6 cellular contexts compared by ENCODE assay signal in genomic region chr16:2515180-2515803, GRCh38. TPM values are rescaled to one million over a fixed set of nuclear protein-coding genes. Genes with fewer than 3 reads are reported as not detected.
DNase-seq lines count a peak whose midpoint lies in the region; ATAC-seq and TF ChIP-seq lines count a peak whose summit lies in the region.

No MANE protein-coding gene starts in this region.

- H3K9me2 ChIP-seq in Karpas-422 (replicated peaks; ENCODE audit: insufficient read depth, low read length): no peaks in the 10 kb centered on the region

- peak overlapping the region; percentile 91 for H3K4me3 Mint-ChIP-seq in dendritic cell treated with granulocyte-macrophage colony-stimulating factor and Interleukin-4, amounts not matched to agents 40 ng/mL and 50 ng/mL, for 4 days

- peaks cover 7% of the 10 kb centered on the region for H3K27me3 Mint-ChIP-seq in dendritic cell treated with granulocyte-macrophage colony-stimulating factor and Interleukin-4, amounts not matched to agents 40 ng/mL and 50 ng/mL, for 4 days

- H3K36me3 ChIP-seq in Karpas-422 (ENCODE audit: insufficient read depth, low read length): no peaks in the 10 kb centered on the region
- peaks cover 0 to 9% of the 10 kb centered on the region in 2 donors for H3K36me3 ChIP-seq in psoas muscle (ENCODE audit: insufficient read depth in 1 of 2, low read depth in 1 of 2)

- intact Hi-C loops in dendritic cell treated with granulocyte-macrophage colony-stimulating factor and Interleukin-4, amounts not matched to agents 40 ng/mL and 50 ng/mL, for 4 days (cut with micrococcal nuclease): no loop called here
- intact Hi-C loops in psoas muscle (cut with DNase I): no loop called here

- peak overlapping the region; percentile 99 for H3K27ac Mint-ChIP-seq in dendritic cell treated with granulocyte-macrophage colony-stimulating factor and Interleukin-4, amounts not matched to agents 40 ng/mL and 50 ng/mL, for 4 days

- no peak overlapping the region for H3K27ac ChIP-seq in Karpas-422 (ENCODE audit: low read length)
- peak overlapping the region; percentile 95 for H3K27ac ChIP-seq in psoas muscle

- WGBS in psoas muscle, 3 donors: 11 to 23% (median 17%) methylated on average over 13 of the region's 13 CpGs

- peak overlapping the region; percentile 76 for H3K4me2 ChIP-seq in Karpas-422 (ENCODE audit: low read depth, low read length, poor library complexity, severe bottlenecking)

- H3K4me3 ChIP-seq in Karpas-422 (ENCODE audit: low read length) (peak overlapping the region; percentile 76), psoas muscle (peak overlapping the region; percentile 73)

- peaks cover 41% of the 10 kb centered on the region for H4K20me1 ChIP-seq in Karpas-422 (ENCODE audit: insufficient read depth, low read depth, low read length)

- H3K9me3 ChIP-seq in Karpas-422 (ENCODE audit: low read length) (no peaks in the 10 kb centered on the region), psoas muscle (no peaks in the 10 kb centered on the region)

- H3K36me3 Mint-ChIP-seq in dendritic cell treated with granulocyte-macrophage colony-stimulating factor and Interleukin-4, amounts not matched to agents 40 ng/mL and 50 ng/mL, for 4 days (ENCODE audit: low read depth): peaks cover 67% of the 10 kb centered on the region

- ATAC-seq in psoas muscle: peak in 2 of 4 donors; percentile 9 to 21
- no peak for ATAC-seq in activated CD4-positive, CD25-positive, alpha-beta regulatory T cell treated with anti-CD3 and anti-CD28 coated beads, Interleukin-2, amount 50 U/mL, for 24 hours

- H2AFZ ChIP-seq in Karpas-422 (ENCODE audit: low read length): no peak overlapping the region

- no peak for DNase-seq in Karpas-422
- peak in 1 of 2 donors; percentile 32 for DNase-seq in psoas muscle
- no peak for DNase-seq in SK-N-DZ (ENCODE audit: low spot score)
- DNase-seq in Kasumi-1 (lab: John Stamatoyannopoulos, UW): no peak

- no peak for TF ChIP-seq CTCF in psoas muscle (IDR thresholded peaks at IDR 0.05)

- H3K4me1 ChIP-seq in Karpas-422 (ENCODE audit: low read length) (peaks cover 42% of the 10 kb centered on the region), psoas muscle (peaks cover 50% of the 10 kb centered on the region)

- H3K27me3 ChIP-seq in Karpas-422 (ENCODE audit: low read length): no peaks in the 10 kb centered on the region
- no peaks in the 10 kb centered on the region for H3K27me3 ChIP-seq in psoas muscle (ENCODE audit: insufficient read depth in 3 of 3, low read length in 2 of 3)

- peak overlapping the region; percentile 98 for H3K9ac ChIP-seq in Karpas-422 (ENCODE audit: low read length)

- peaks cover 81% of the 10 kb centered on the region for H3K4me1 Mint-ChIP-seq in dendritic cell treated with granulocyte-macrophage colony-stimulating factor and Interleukin-4, amounts not matched to agents 40 ng/mL and 50 ng/mL, for 4 days (ENCODE audit: low read depth)

- H3K9me3 Mint-ChIP-seq in dendritic cell treated with granulocyte-macrophage colony-stimulating factor and Interleukin-4, amounts not matched to agents 40 ng/mL and 50 ng/mL, for 4 days: no peaks in the 10 kb centered on the region

- H3K79me2 ChIP-seq in Karpas-422 (ENCODE audit: low read length): peaks cover 53% of the 10 kb centered on the region

RNA-seq across cellular contexts. Expression of gene ATP6V0C, which starts 1.5 kb away (rescaled TPM):
- 29.4 and 30.2 TPM in 2 replicates for total RNA-seq in Karpas-422 (2014; rRNA removed; shearing (Covaris generic); ENCODE audit: low replicate concordance)
- 100 to 1,000 TPM; 116 to 193 (median 182) TPM for total RNA-seq in psoas muscle
- 100 to 1,000 TPM; 165 to 241 (median 174) TPM for polyA plus RNA-seq in psoas muscle
- polyA plus RNA-seq in SK-N-DZ (2014; cell fraction: cytosol; rRNA removed): 46.7 and 54.3 TPM in 2 replicates
- polyA plus RNA-seq in SK-N-DZ (2014; cell fraction: nucleus; rRNA removed): 26.1 and 32.0 TPM in 2 replicates

RNA-seq across cellular contexts. Expression of gene AMDHD2, which starts 4.9 kb away (rescaled TPM):
- 22.7 and 51.7 TPM in 2 replicates for total RNA-seq in Karpas-422 (2014; rRNA removed; shearing (Covaris generic); ENCODE audit: low replicate concordance)
- total RNA-seq in psoas muscle: 10 to 100 TPM in 1 of 4 donors, 1 to 10 TPM in 3; 5.7 to 12.4 (median 9.3) TPM
- polyA plus RNA-seq in psoas muscle: 10 to 100 TPM in 2 of 3 donors, 1 to 10 TPM in 1; 5.4 to 12.6 (median 11.8) TPM
- 48.0 and 78.2 TPM in 2 replicates for polyA plus RNA-seq in SK-N-DZ (2014; cell fraction: cytosol; rRNA removed)
- 525 and 549 TPM in 2 replicates for polyA plus RNA-seq in SK-N-DZ (2014; cell fraction: nucleus; rRNA removed)

RNA-seq across cellular contexts. Expression of gene CEMP1, which starts 15.9 kb away (rescaled TPM):
- total RNA-seq in Karpas-422 (2014; rRNA removed; shearing (Covaris generic); ENCODE audit: low replicate concordance): 0.43 TPM in 1 of 2 replicates, not detected in the other
- total RNA-seq in psoas muscle: under 1 TPM in 1 of 4 donors, not detected in 3; 0.22 TPM
- polyA plus RNA-seq in psoas muscle: under 1 TPM; 0.16 to 0.32 (median 0.17) TPM
- not detected in 2 replicates for polyA plus RNA-seq in SK-N-DZ (2014; cell fraction: cytosol; rRNA removed)
- polyA plus RNA-seq in SK-N-DZ (2014; cell fraction: nucleus; rRNA removed): not detected in 2 replicates

RNA-seq across cellular contexts. Expression of gene PDPK1, which starts 22.5 kb away (rescaled TPM):
- total RNA-seq in Karpas-422 (2014; rRNA removed; shearing (Covaris generic); ENCODE audit: low replicate concordance): 24.9 and 49.5 TPM in 2 replicates
- total RNA-seq in psoas muscle: 10 to 100 TPM; 29.7 to 44.5 (median 36.6) TPM
- 10 to 100 TPM; 12.9 to 32.6 (median 14.3) TPM for polyA plus RNA-seq in psoas muscle
- 14.7 and 18.8 TPM in 2 replicates for polyA plus RNA-seq in SK-N-DZ (2014; cell fraction: cytosol; rRNA removed)
- polyA plus RNA-seq in SK-N-DZ (2014; cell fraction: nucleus; rRNA removed): 12.6 and 19.9 TPM in 2 replicates

RNA-seq across cellular contexts. Expression of gene TBC1D24, which starts 40.4 kb away (rescaled TPM):
- 15.8 and 20.5 TPM in 2 replicates for total RNA-seq in Karpas-422 (2014; rRNA removed; shearing (Covaris generic); ENCODE audit: low replicate concordance)
- total RNA-seq in psoas muscle: 1 to 10 TPM; 6.0 to 8.9 (median 6.5) TPM
- 1 to 10 TPM; 3.2 to 5.4 (median 4.8) TPM for polyA plus RNA-seq in psoas muscle
- 13.5 and 17.0 TPM in 2 replicates for polyA plus RNA-seq in SK-N-DZ (2014; cell fraction: cytosol; rRNA removed)
- 19.9 and 29.5 TPM in 2 replicates for polyA plus RNA-seq in SK-N-DZ (2014; cell fraction: nucleus; rRNA removed)
